12 cellular contexts compared by ENCODE assay signal in genomic region chr3:179020112-179020511, GRCh38. TPM values are rescaled to one million over a fixed set of nuclear protein-coding genes. Genes with fewer than 3 reads are reported as not detected.
DNase-seq lines count a peak whose midpoint lies in the region; ATAC-seq lines count a peak whose summit lies in the region.
"Had no signal": no experiment of that assay in that cellular context is flagged by ENCODE, and none has a peak within 500 bp of the region (broad histone marks: within the 10 kb centered on the region; RNA-seq: fewer than 3 reads in every experiment).

No MANE protein-coding gene starts in this region.

- no peak for DNase-seq in activated naive CD4-positive, alpha-beta T cell treated with Interleukin-2 at 50 U/mL for 16 hours
- DNase-seq in right cardiac atrium (no peak), SHP77 (lab: John Stamatoyannopoulos, UW) (no peak)
- DNase-seq in stimulated activated naive B cell treated with anti-CD40 and anti-IgM and Interleukin-4, amounts not matched to agents 10 μg/mL and 1 μg/mL and 100 μg/mL, for 72 hours = no peak
- DNase-seq in activated CD8-positive, alpha-beta memory T cell treated with anti-CD3 and anti-CD28 coated beads, Interleukin-2, amount 50 U/mL, for 48 hours = no peak
- DNase-seq: activated CD4-positive, alpha-beta memory T cell treated with anti-CD3 and anti-CD28 coated beads, Interleukin-2, amount 10 ng/mL, durations not matched to agents 7 days and 5 days; NCI-H526 treated with DMSO at 0.1 percent for 48 hours; SW 1271 had no signal

- 15% methylated on average over 4 of the region's 4 CpGs for WGBS in right cardiac atrium

- H3K27ac Mint-ChIP-seq in activated naive CD4-positive, alpha-beta T cell treated with anti-CD3 and anti-CD28 coated beads, Interleukin-2, amount 50 U/mL, for 24 hours = peak overlapping the region; percentile 86
- H3K27ac Mint-ChIP-seq in activated T-helper 17 cell treated with anti-CD3 and anti-CD28 coated beads, Interleukin-2, amount 50 U/mL, for 72 hours = no peak overlapping the region
- H3K27ac Mint-ChIP-seq in stimulated activated naive B cell treated with anti-CD40 and anti-IgM and Interleukin-4, amounts not matched to agents 10 μg/mL and 1 μg/mL and 100 μg/mL, for 72 hours = peak overlapping the region; percentile 26
- H3K27ac Mint-ChIP-seq: activated CD4-positive, alpha-beta memory T cell treated with anti-CD3 and anti-CD28 coated beads, Interleukin-2, amount 10 ng/mL, durations not matched to agents 7 days and 5 days had no signal

- no peaks in the 10 kb centered on the region for H3K9me3 ChIP-seq in right cardiac atrium (ENCODE audit: control insufficient read depth, low read length)

- H3K4me3 ChIP-seq in right cardiac atrium (ENCODE audit: low read length) = no peak overlapping the region

- no peak overlapping the region for H3K4me3 Mint-ChIP-seq in activated naive CD4-positive, alpha-beta T cell treated with anti-CD3 and anti-CD28 coated beads, Interleukin-2, amount 50 U/mL, for 24 hours
- peak overlapping the region; percentile 65 for H3K4me3 Mint-ChIP-seq in activated T-helper 17 cell treated with anti-CD3 and anti-CD28 coated beads, Interleukin-2, amount 50 U/mL, for 72 hours
- no peak overlapping the region for H3K4me3 Mint-ChIP-seq in stimulated activated naive B cell treated with anti-CD40 and anti-IgM and Interleukin-4, amounts not matched to agents 10 μg/mL and 1 μg/mL and 100 μg/mL, for 72 hours
- H3K4me3 Mint-ChIP-seq: activated CD4-positive, alpha-beta memory T cell treated with anti-CD3 and anti-CD28 coated beads, Interleukin-2, amount 10 ng/mL, durations not matched to agents 7 days and 5 days had no signal

- H3K4me1 Mint-ChIP-seq in activated naive CD4-positive, alpha-beta T cell treated with anti-CD3 and anti-CD28 coated beads, Interleukin-2, amount 50 U/mL, for 24 hours = peaks cover 61% of the 10 kb centered on the region
- peaks cover 25% of the 10 kb centered on the region for H3K4me1 Mint-ChIP-seq in activated T-helper 17 cell treated with anti-CD3 and anti-CD28 coated beads, Interleukin-2, amount 50 U/mL, for 72 hours
- H3K4me1 Mint-ChIP-seq in stimulated activated naive B cell treated with anti-CD40 and anti-IgM and Interleukin-4, amounts not matched to agents 10 μg/mL and 1 μg/mL and 100 μg/mL, for 72 hours = peaks cover 23 to 51% of the 10 kb centered on the region in 2 donors

- intact Hi-C loops in right cardiac atrium (cut with DNase I) = no loop called here

- H3K4me1 ChIP-seq in right cardiac atrium (ENCODE audit: control insufficient read depth, insufficient read depth, low read length) = peaks cover 1% of the 10 kb centered on the region

- no peaks in the 10 kb centered on the region for H3K27me3 Mint-ChIP-seq in activated naive CD4-positive, alpha-beta T cell treated with anti-CD3 and anti-CD28 coated beads, Interleukin-2, amount 50 U/mL, for 24 hours
- H3K27me3 Mint-ChIP-seq in activated T-helper 17 cell treated with anti-CD3 and anti-CD28 coated beads, Interleukin-2, amount 50 U/mL, for 72 hours = no peaks in the 10 kb centered on the region
- no peaks in the 10 kb centered on the region for H3K27me3 Mint-ChIP-seq in stimulated activated naive B cell treated with anti-CD40 and anti-IgM and Interleukin-4, amounts not matched to agents 10 μg/mL and 1 μg/mL and 100 μg/mL, for 72 hours
- H3K27me3 Mint-ChIP-seq: activated CD4-positive, alpha-beta memory T cell treated with anti-CD3 and anti-CD28 coated beads, Interleukin-2, amount 10 ng/mL, durations not matched to agents 7 days and 5 days had no signal

- H3K9me3 Mint-ChIP-seq in activated naive CD4-positive, alpha-beta T cell treated with anti-CD3 and anti-CD28 coated beads, Interleukin-2, amount 50 U/mL, for 24 hours = no peaks in the 10 kb centered on the region
- no peaks in the 10 kb centered on the region for H3K9me3 Mint-ChIP-seq in activated T-helper 17 cell treated with anti-CD3 and anti-CD28 coated beads, Interleukin-2, amount 50 U/mL, for 72 hours
- H3K9me3 Mint-ChIP-seq in stimulated activated naive B cell treated with anti-CD40 and anti-IgM and Interleukin-4, amounts not matched to agents 10 μg/mL and 1 μg/mL and 100 μg/mL, for 72 hours = no peaks in the 10 kb centered on the region
- H3K9me3 Mint-ChIP-seq: activated CD4-positive, alpha-beta memory T cell treated with anti-CD3 and anti-CD28 coated beads, Interleukin-2, amount 10 ng/mL, durations not matched to agents 7 days and 5 days had no signal

- H3K36me3 Mint-ChIP-seq in activated naive CD4-positive, alpha-beta T cell treated with anti-CD3 and anti-CD28 coated beads, Interleukin-2, amount 50 U/mL, for 24 hours = peaks cover 3% of the 10 kb centered on the region
- peaks cover 17% of the 10 kb centered on the region for H3K36me3 Mint-ChIP-seq in activated T-helper 17 cell treated with anti-CD3 and anti-CD28 coated beads, Interleukin-2, amount 50 U/mL, for 72 hours (ENCODE audit: low read depth)
- H3K36me3 Mint-ChIP-seq in stimulated activated naive B cell treated with anti-CD40 and anti-IgM and Interleukin-4, amounts not matched to agents 10 μg/mL and 1 μg/mL and 100 μg/mL, for 72 hours = peaks cover 24 to 28% of the 10 kb centered on the region in 2 donors

- H3K27ac ChIP-seq in right cardiac atrium (ENCODE audit: low read length) = no peak overlapping the region

- H3K27me3 ChIP-seq in right cardiac atrium (ENCODE audit: control insufficient read depth, insufficient read depth) = no peaks in the 10 kb centered on the region

- ATAC-seq in activated T-helper 17 cell treated with anti-CD3 and anti-CD28 coated beads, Interleukin-2, amount 50 U/mL, for 72 hours (replicated peaks) = no peak
- ATAC-seq in right cardiac atrium = peak; percentile 78
- peak in 1 of 2 donors; percentile 28 for ATAC-seq in stimulated activated naive B cell treated with anti-CD40 and anti-IgM and Interleukin-4, amounts not matched to agents 10 μg/mL and 1 μg/mL and 100 μg/mL, for 72 hours (replicated peaks)
- no peak for ATAC-seq in HG03095 (IDR thresholded peaks at IDR 0.05; ENCODE audit: unreplicated experiment)
- ATAC-seq: HCT116 had no signal

RNA-seq across cellular contexts. Expression of gene ZMAT3, which starts 51.5 kb away (rescaled TPM):
- 10 to 100 TPM; 20.4 to 25.3 TPM for total RNA-seq in activated T-helper 17 cell treated with anti-CD3 and anti-CD28 coated beads, Interleukin-2, amount 50 U/mL, for 72 hours
- total RNA-seq in right cardiac atrium = 10 to 100 TPM; 11.3 to 16.6 (median 14.7) TPM
- polyA plus RNA-seq in right cardiac atrium = 3.4 TPM

Comparison
In these comparisons a context has a peak if more than half of its experiments do, and no peak if none do; other contexts are left out.
1. ATAC-seq: peak in right cardiac atrium (2 of 2); none in activated T-helper 17 cell treated with anti-CD3 and anti-CD28 coated beads, Interleukin-2, amount 50 U/mL, for 72 hours (single experiment) and HG03095 (single experiment).